ENCODE assay signal across 8 cellular contexts in genomic region chr19:52735734-52736133, GRCh38.
DNase-seq lines count a peak whose midpoint lies in the region; ATAC-seq and TF ChIP-seq lines count a peak whose summit lies in the region.

No MANE protein-coding gene starts in this region.

- TF ChIP-seq CTCF in 22Rv1 (IDR thresholded peaks at IDR 0.05) (no peak), GM13977 (IDR thresholded peaks at IDR 0.05; ENCODE audit: extremely low read depth, insufficient read depth, missing control alignments) (no peak)

- peak overlapping the region; percentile 96 for H3K27ac ChIP-seq in 22Rv1

- H3K27me3 Mint-ChIP-seq in central memory CD8-positive, alpha-beta T cell, result no peaks in the 10 kb centered on the region
- no peaks in the 10 kb centered on the region for H3K27me3 Mint-ChIP-seq in stimulated activated memory B cell treated with anti-CD40 and anti-IgM and Interleukin-4, amounts not matched to agents 10 μg/mL and 1 μg/mL and 100 μg/mL, for 72 hours

- ATAC-seq in central memory CD8-positive, alpha-beta T cell (replicated peaks; ENCODE audit: extremely low read depth, poor library complexity, severe bottlenecking), result no peak
- no peak for ATAC-seq in stimulated activated memory B cell treated with anti-CD40 and anti-IgM and Interleukin-4, amounts not matched to agents 10 μg/mL and 1 μg/mL and 100 μg/mL, for 72 hours
- ATAC-seq in HG03520 (IDR thresholded peaks at IDR 0.05; ENCODE audit: unreplicated experiment), result no peak

- H3K36me3 Mint-ChIP-seq in central memory CD8-positive, alpha-beta T cell (ENCODE audit: insufficient read depth), result peaks cover 6% of the 10 kb centered on the region
- H3K36me3 Mint-ChIP-seq in stimulated activated memory B cell treated with anti-CD40 and anti-IgM and Interleukin-4, amounts not matched to agents 10 μg/mL and 1 μg/mL and 100 μg/mL, for 72 hours, result peaks cover 8% of the 10 kb centered on the region

- in situ Hi-C loops in GM13977 (cut with MboI; ENCODE audit: low pct_unique_long_range_greater_than_20kb, low sequenced_read_pairs, unreplicated experiment), result no loop called here

- peak; percentile 62 for DNase-seq in LoVo (ENCODE audit: low spot score)
- no peak for DNase-seq in central memory CD8-positive, alpha-beta T cell (ENCODE audit: low spot score in 2 of 2)
- DNase-seq in left kidney (ENCODE audit: low read depth, low spot score), result peak; percentile 83
- DNase-seq in stromal cell of bone marrow (ENCODE audit: low read depth), result peak; percentile 2
- no peak for DNase-seq in GM13977 (ENCODE audit: low spot score)

- H3K9me3 Mint-ChIP-seq in central memory CD8-positive, alpha-beta T cell, result no peaks in the 10 kb centered on the region
- H3K9me3 Mint-ChIP-seq in stimulated activated memory B cell treated with anti-CD40 and anti-IgM and Interleukin-4, amounts not matched to agents 10 μg/mL and 1 μg/mL and 100 μg/mL, for 72 hours, result no peaks in the 10 kb centered on the region

- no peak overlapping the region for H3K27ac Mint-ChIP-seq in central memory CD8-positive, alpha-beta T cell (ENCODE audit: low read depth)
- no peak overlapping the region for H3K27ac Mint-ChIP-seq in stimulated activated memory B cell treated with anti-CD40 and anti-IgM and Interleukin-4, amounts not matched to agents 10 μg/mL and 1 μg/mL and 100 μg/mL, for 72 hours

- H3K4me1 Mint-ChIP-seq in central memory CD8-positive, alpha-beta T cell, result peaks cover 13% of the 10 kb centered on the region
- peaks cover 23% of the 10 kb centered on the region for H3K4me1 Mint-ChIP-seq in stimulated activated memory B cell treated with anti-CD40 and anti-IgM and Interleukin-4, amounts not matched to agents 10 μg/mL and 1 μg/mL and 100 μg/mL, for 72 hours

- peak overlapping the region; percentile 77 for H3K4me3 Mint-ChIP-seq in central memory CD8-positive, alpha-beta T cell
- no peak overlapping the region for H3K4me3 Mint-ChIP-seq in stimulated activated memory B cell treated with anti-CD40 and anti-IgM and Interleukin-4, amounts not matched to agents 10 μg/mL and 1 μg/mL and 100 μg/mL, for 72 hours

Comparison
In these comparisons a context has a peak if more than half of its experiments do, and no peak if none do; other contexts are left out.
1. DNase-seq: peak in LoVo (single experiment), left kidney (single experiment) and stromal cell of bone marrow (single experiment); none in central memory CD8-positive, alpha-beta T cell (0 of 2) and GM13977 (single experiment).